In the genomic region with DNA sequence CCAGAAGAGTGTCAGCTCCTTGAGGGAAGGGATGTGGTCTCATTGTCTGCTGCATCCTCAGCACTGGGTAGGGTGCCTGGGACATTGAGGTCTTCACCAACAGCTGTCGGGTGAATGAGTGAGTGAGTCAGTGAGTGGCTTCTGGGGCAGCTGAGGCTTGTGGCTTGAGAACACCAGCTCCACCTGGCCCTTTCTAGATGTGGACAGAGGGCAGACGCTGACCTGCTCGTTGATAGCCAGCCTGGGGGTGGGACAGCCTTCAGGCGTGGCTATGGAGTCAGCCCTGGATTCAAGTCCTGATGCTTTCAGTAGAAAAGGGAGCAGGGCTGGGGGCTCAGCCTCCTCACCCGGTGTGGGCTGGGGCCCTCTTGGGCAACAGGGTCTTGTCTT, we compare ENCODE assay signal across 23 cellular contexts.
DNase-seq lines count a peak whose midpoint lies in the region; ATAC-seq and TF ChIP-seq lines count a peak whose summit lies in the region.
"Had no signal": no experiment of that assay in that cellular context is flagged by ENCODE, and none has a peak within 500 bp of the region (broad histone marks: within the 10 kb centered on the region; RNA-seq: fewer than 3 reads in every experiment).

No MANE protein-coding gene starts in this region.

- no peak overlapping the region for H4K91ac ChIP-seq in neuronal stem cell (ENCODE audit: low read depth, low read length, poor library complexity)

- H3K27me3 ChIP-seq in CD8-positive, alpha-beta memory T cell (ENCODE audit: insufficient read depth, low read length, poor library complexity, severe bottlenecking): no peaks in the 10 kb centered on the region
- H3K27me3 ChIP-seq in PC-9 (ENCODE audit: insufficient read depth, low read depth) (no peaks in the 10 kb centered on the region), right cardiac atrium (ENCODE audit: control insufficient read depth, insufficient read depth) (no peaks in the 10 kb centered on the region), neuronal stem cell (ENCODE audit: control insufficient read depth in 3 of 3, insufficient read depth in 3 of 3, low read depth in 1 of 3, low read length in 3 of 3) (no peaks in the 10 kb centered on the region)
- H3K27me3 ChIP-seq: cardiac muscle cell, dorsolateral prefrontal cortex, pancreas had no signal

- peak overlapping the region; percentile 11 for H2BK120ac ChIP-seq in neuronal stem cell (ENCODE audit: low read depth, low read length)

- H3K4me3 Mint-ChIP-seq in CD8-positive, alpha-beta memory T cell: no peak overlapping the region
- no peak overlapping the region for H3K4me3 Mint-ChIP-seq in natural killer cell
- H3K4me3 Mint-ChIP-seq: activated naive CD4-positive, alpha-beta T cell treated with anti-CD3 and anti-CD28 coated beads, Interleukin-2, amount 50 U/mL, for 24 hours; activated T-helper 17 cell treated with anti-CD3 and anti-CD28 coated beads, Interleukin-2, amount 50 U/mL, for 72 hours; CD4-positive, alpha-beta T cell; WTC11 had no signal

- DNase-seq in CD8-positive, alpha-beta memory T cell: peak in 1 of 5 donors; percentile 42
- DNase-seq in PC-9 (no peak), right cardiac atrium (peak in 2 of 3 donors; percentile 23 to 46), neuronal stem cell (ENCODE audit: low spot score) (no peak), kidney tubule cell (ENCODE audit: low spot score) (no peak), natural killer cell (no peak), MV-4-11 (lab: John Stamatoyannopoulos, UW) (no peak)
- DNase-seq in activated CD4-positive, alpha-beta T cell treated with anti-CD3 and anti-CD28 coated beads for 1 hour: no peak
- DNase-seq: anterior cingulate cortex; CD4-positive, alpha-beta T cell; dorsolateral prefrontal cortex; GM23248; naive thymus-derived CD4-positive, alpha-beta T cell; NCI-H1105 treated with DMSO at 0.1 percent for 48 hours; NCI-H2029; SIG-M5; stimulated activated naive CD8-positive, alpha-beta T cell treated with anti-CD3 and anti-CD28 coated beads, Interleukin-15, Interleukin-2, amounts not matched to agents 100 U/mL and 50 U/mL, for 24 hours; SW 1271 had no signal

- H2AFZ ChIP-seq in PC-9: no peak overlapping the region
- H2AFZ ChIP-seq in neuronal stem cell (ENCODE audit: low read length): no peak overlapping the region
- H2AFZ ChIP-seq: GM23248 had no signal

- H3K79me1 ChIP-seq in neuronal stem cell (ENCODE audit: low read depth, low read length): no peaks in the 10 kb centered on the region

- no peak overlapping the region for H3K14ac ChIP-seq in neuronal stem cell (ENCODE audit: low read length)

- H3K36me3 Mint-ChIP-seq in CD8-positive, alpha-beta memory T cell: peaks cover 0 to 9% (median 0%) of the 10 kb centered on the region in 3 donors
- no peaks in the 10 kb centered on the region for H3K36me3 Mint-ChIP-seq in natural killer cell

- no peak overlapping the region for H2BK5ac ChIP-seq in neuronal stem cell (ENCODE audit: low read length)

- no peak for TF ChIP-seq CTCF in PC-9 (conservative IDR thresholded peaks at IDR 0.05)
- TF ChIP-seq CTCF in natural killer cell (IDR thresholded peaks at IDR 0.05): no peak

- POLR2A ChIA-PET in CD8-positive, alpha-beta memory T cell (lab: Charles Lee): no interaction called here
- POLR2A ChIA-PET in PC-9 (lab: Charles Lee; ENCODE audit: unreplicated experiment): interaction anchor here (0.6 kb wide), 1 partner anchor 57 kb away, joined by 4 read pairs; no protein-coding TSS in a partner anchor

- peaks cover 0 to 4% (median 3%) of the 10 kb centered on the region in 5 donors for H3K9me3 Mint-ChIP-seq in CD8-positive, alpha-beta memory T cell
- H3K9me3 Mint-ChIP-seq in natural killer cell: peaks cover 6 to 9% of the 10 kb centered on the region in 2 donors

- H3K4me3 ChIP-seq in CD8-positive, alpha-beta memory T cell (ENCODE audit: low read length): no peak overlapping the region
- no peak overlapping the region for H3K4me3 ChIP-seq in PC-9
- H3K4me3 ChIP-seq in right cardiac atrium (ENCODE audit: low read length): no peak overlapping the region
- H3K4me3 ChIP-seq in neuronal stem cell (ENCODE audit: low read length in 2 of 2): no peak overlapping the region
- H3K4me3 ChIP-seq: cardiac muscle cell, dorsolateral prefrontal cortex, GM23248, pancreas had no signal

- peaks cover 10 to 16% (median 15%) of the 10 kb centered on the region in 3 donors for H3K4me1 Mint-ChIP-seq in CD8-positive, alpha-beta memory T cell
- H3K4me1 Mint-ChIP-seq in natural killer cell: peaks cover 6 to 29% of the 10 kb centered on the region in 2 donors

- CTCF ChIA-PET in CD8-positive, alpha-beta memory T cell (lab: Charles Lee): interaction anchor here (0.8 kb wide), 1 partner anchor 54 kb away, joined by 3 read pairs; no protein-coding TSS in a partner anchor
- CTCF ChIA-PET in PC-9 (lab: Charles Lee): no interaction called here

- no peaks in the 10 kb centered on the region for H3K9me2 ChIP-seq in PC-9 (ENCODE audit: insufficient read depth)

- peak overlapping the region; percentile 47 for H3K27ac ChIP-seq in CD8-positive, alpha-beta memory T cell (ENCODE audit: low read depth, low read length)
- no peak overlapping the region for H3K27ac ChIP-seq in PC-9
- H3K27ac ChIP-seq in right cardiac atrium (ENCODE audit: low read length): no peak overlapping the region
- H3K27ac ChIP-seq in neuronal stem cell (replicated peaks; ENCODE audit: low read length): no peak overlapping the region
- H3K27ac ChIP-seq: cardiac muscle cell, GM23248, pancreas had no signal

- peak overlapping the region; percentile 69 for H3K18ac ChIP-seq in neuronal stem cell (ENCODE audit: low read length)

- H4K8ac ChIP-seq in neuronal stem cell (ENCODE audit: low read depth, low read length): no peak overlapping the region

- no peak overlapping the region for H3K4ac ChIP-seq in neuronal stem cell (ENCODE audit: low read length)

- no peaks in the 10 kb centered on the region for H4K20me1 ChIP-seq in PC-9 (ENCODE audit: insufficient read depth)

- H3K9me3 ChIP-seq in CD8-positive, alpha-beta memory T cell (ENCODE audit: low read length): no peaks in the 10 kb centered on the region
- H3K9me3 ChIP-seq in PC-9 (ENCODE audit: insufficient read depth, low read depth) (no peaks in the 10 kb centered on the region), right cardiac atrium (ENCODE audit: control insufficient read depth, low read length) (no peaks in the 10 kb centered on the region), neuronal stem cell (replicated peaks in 1 of 2; ENCODE audit: control insufficient read depth in 2 of 2, insufficient read depth in 1 of 2, low read depth in 1 of 2, low read length in 2 of 2) (peaks cover 4 to 10% of the 10 kb centered on the region in 2 donors)
- H3K9me3 ChIP-seq: pancreas had no signal

- no peaks in the 10 kb centered on the region for H3K79me2 ChIP-seq in PC-9 (ENCODE audit: low read depth)

- BruUV-seq in PC-9 (replicated peaks; lab: Mats Ljungman, UMichigan): TSS peak; percentile 39

- H2BK12ac ChIP-seq in neuronal stem cell (ENCODE audit: low read length): no peak overlapping the region

- H3K36me3 ChIP-seq in CD8-positive, alpha-beta memory T cell (ENCODE audit: insufficient read depth, low read length): no peaks in the 10 kb centered on the region
- no peaks in the 10 kb centered on the region for H3K36me3 ChIP-seq in PC-9 (ENCODE audit: low read depth)
- peaks cover 0 to 2% of the 10 kb centered on the region in 2 donors for H3K36me3 ChIP-seq in neuronal stem cell (replicated peaks in 1 of 2; ENCODE audit: control insufficient read depth in 2 of 2, insufficient read depth in 2 of 2, low read length in 2 of 2)
- H3K36me3 ChIP-seq: cardiac muscle cell, pancreas had no signal

- peak overlapping the region in 1 of 8 donors; percentile 47 for H3K27ac Mint-ChIP-seq in CD8-positive, alpha-beta memory T cell
- no peak overlapping the region for H3K27ac Mint-ChIP-seq in natural killer cell
- H3K27ac Mint-ChIP-seq: activated naive CD4-positive, alpha-beta T cell treated with anti-CD3 and anti-CD28 coated beads, Interleukin-2, amount 50 U/mL, for 24 hours; activated T-helper 17 cell treated with anti-CD3 and anti-CD28 coated beads, Interleukin-2, amount 50 U/mL, for 72 hours; WTC11 had no signal

- peak overlapping the region; percentile 28 for H3K23ac ChIP-seq in neuronal stem cell (ENCODE audit: low read depth, low read length, poor library complexity)

- peaks cover 4 to 7% of the 10 kb centered on the region in 2 donors for H3K27me3 Mint-ChIP-seq in CD8-positive, alpha-beta memory T cell
- peaks cover 0 to 16% of the 10 kb centered on the region in 2 donors for H3K27me3 Mint-ChIP-seq in natural killer cell (ENCODE audit: low read depth in 2 of 2)
- H3K27me3 Mint-ChIP-seq: activated naive CD4-positive, alpha-beta T cell treated with anti-CD3 and anti-CD28 coated beads, Interleukin-2, amount 50 U/mL, for 24 hours; activated T-helper 17 cell treated with anti-CD3 and anti-CD28 coated beads, Interleukin-2, amount 50 U/mL, for 72 hours; CD4-positive, alpha-beta T cell had no signal

- H3K4me2 ChIP-seq in PC-9 (peak overlapping the region; percentile 74), neuronal stem cell (ENCODE audit: insufficient read depth, low read length, poor library complexity, severe bottlenecking) (no peak overlapping the region)

- H2BK15ac ChIP-seq in neuronal stem cell (ENCODE audit: low read length): peak overlapping the region; percentile 29

- intact Hi-C loops in PC-9 (cut with micrococcal nuclease; ENCODE audit: unreplicated experiment): loop anchor here (5.0 kb wide), 1 partner anchor 229 kb away; the partner anchor contains the start of gene IER5L
- intact Hi-C loops in right cardiac atrium (cut with DNase I): no loop called here
- intact Hi-C loops in natural killer cell (cut with micrococcal nuclease): no loop called here

- 91% methylated on average over 5 of the region's 5 CpGs for WGBS in right cardiac atrium
- WGBS in neuronal stem cell (ENCODE audit: extremely low coverage in 2 of 2, insufficient read length in 2 of 2, insufficient replicate concordance in 1 of 2), 2 donors: no CpG with 5 or more reads among the region's 5 CpGs

- H3F3A ChIP-seq in PC-9 (ENCODE audit: insufficient read depth, low read depth): peaks cover 1% of the 10 kb centered on the region; the same call in 1 of the 2 replicates

- ATAC-seq in right cardiac atrium (no peak), natural killer cell (no peak)
- ATAC-seq: activated T-helper 17 cell treated with anti-CD3 and anti-CD28 coated beads, Interleukin-2, amount 50 U/mL, for 72 hours; naive thymus-derived CD4-positive, alpha-beta T cell; stimulated activated naive CD8-positive, alpha-beta T cell treated with anti-CD3 and anti-CD28 coated beads, Interleukin-15, Interleukin-2, amounts not matched to agents 100 U/mL and 50 U/mL, for 24 hours had no signal

- no peaks in the 10 kb centered on the region for H3K4me1 ChIP-seq in CD8-positive, alpha-beta memory T cell (ENCODE audit: insufficient read depth, low read length)
- peaks cover 26% of the 10 kb centered on the region for H3K4me1 ChIP-seq in PC-9 (replicated peaks; ENCODE audit: insufficient read depth)
- peaks cover 3% of the 10 kb centered on the region for H3K4me1 ChIP-seq in right cardiac atrium (ENCODE audit: control insufficient read depth, insufficient read depth, low read length)
- peaks cover 38 to 56% of the 10 kb centered on the region in 2 donors for H3K4me1 ChIP-seq in neuronal stem cell (ENCODE audit: control insufficient read depth in 2 of 2, insufficient read depth in 1 of 2, low read depth in 1 of 2, low read length in 2 of 2)

- H3K9ac ChIP-seq in neuronal stem cell (ENCODE audit: low read depth, low read length, poor library complexity): no peak overlapping the region
- H3K9ac ChIP-seq: GM23248 had no signal

- H2AK5ac ChIP-seq in neuronal stem cell (ENCODE audit: low read depth, low read length): peak overlapping the region; percentile 5

Comparison
In these comparisons a context has a peak if more than half of its experiments do, and no peak if none do; other contexts are left out.
1. DNase-seq: peak in right cardiac atrium (2 of 3); none in PC-9 (0 of 2), neuronal stem cell (single experiment), kidney tubule cell (single experiment), natural killer cell (single experiment), MV-4-11 (single experiment) and activated CD4-positive, alpha-beta T cell treated with anti-CD3 and anti-CD28 coated beads for 1 hour (single experiment).